Comparison of ENCODE assay signal across 10 cellular contexts in genomic region chr16:75244225-75244792, GRCh38. TPM values are rescaled to one million over a fixed set of nuclear protein-coding genes. Genes with fewer than 3 reads are reported as not detected.
DNase-seq lines count a peak whose midpoint lies in the region; ATAC-seq and TF ChIP-seq lines count a peak whose summit lies in the region.
"Had no signal": no experiment of that assay in that cellular context is flagged by ENCODE, and none has a peak within 500 bp of the region (broad histone marks: within the 10 kb centered on the region; RNA-seq: fewer than 3 reads in every experiment).

No MANE protein-coding gene starts in this region.

- peak overlapping the region; percentile 70 for H4K91ac ChIP-seq in H9 (ENCODE audit: insufficient read length, low read depth, low read length)

- H3K27ac ChIP-seq in H9 (ENCODE audit: insufficient read length, low read depth, low read length) (no peak overlapping the region), stomach (peak overlapping the region; percentile 88 to 100 (median 98))

- no peak overlapping the region for H2BK120ac ChIP-seq in H9 (ENCODE audit: low read depth, low read length, poor library complexity, severe bottlenecking)

- H4K20me1 ChIP-seq in H9 (ENCODE audit: control insufficient read depth, insufficient read depth, insufficient read length), result no peaks in the 10 kb centered on the region

- H4K8ac ChIP-seq in H9 (replicated peaks; ENCODE audit: insufficient read length, low read depth, low read length), result no peak overlapping the region

- H3K4me2 ChIP-seq in H9 (ENCODE audit: insufficient read depth, insufficient read length, low read length), result no peak overlapping the region

- no peak for TF ChIP-seq POLR2A in stomach (IDR thresholded peaks at IDR 0.05)

- POLR2A ChIA-PET in activated CD4-positive, alpha-beta T cell treated with anti-CD3 and anti-CD28 coated beads for 36 hours (lab: Charles Lee), result no interaction called here

- no peak overlapping the region for H2BK15ac ChIP-seq in H9 (ENCODE audit: low read depth, low read length)

- H3K27me3 ChIP-seq in H9 (ENCODE audit: insufficient read depth, low read length), result no peaks in the 10 kb centered on the region
- H3K27me3 ChIP-seq in stomach, result no peaks in the 10 kb centered on the region

- H2AK5ac ChIP-seq in H9 (ENCODE audit: insufficient read length, low read length), result no peak overlapping the region

- no peak overlapping the region for H2AFZ ChIP-seq in H9 (ENCODE audit: low read length)

- no peak overlapping the region for H3K23ac ChIP-seq in H9 (ENCODE audit: insufficient read length, low read depth, low read length)

- no peak for TF ChIP-seq EP300 in stomach (IDR thresholded peaks at IDR 0.05)

- no peak for DNase-seq in H9
- DNase-seq in left ventricle myocardium superior, result peak; percentile 64
- DNase-seq in stomach, result peak; percentile 79
- no peak for DNase-seq in activated CD4-positive, CD25-positive, alpha-beta regulatory T cell (lab: John Stamatoyannopoulos, UW)
- DNase-seq in stimulated activated naive CD8-positive, alpha-beta T cell treated with anti-CD3 and anti-CD28 coated beads, Interleukin-15, Interleukin-2, amounts not matched to agents 100 U/mL and 50 U/mL, for 24 hours, result no peak
- no peak for DNase-seq in activated CD4-positive, alpha-beta T cell treated with anti-CD3 and anti-CD28 coated beads for 36 hours
- DNase-seq: NCI-H2081 had no signal

- H3K4me1 Mint-ChIP-seq in H9, result peaks cover 41 to 48% of the 10 kb centered on the region in 2 experiments
- no peaks in the 10 kb centered on the region for H3K4me1 Mint-ChIP-seq in activated CD4-positive, alpha-beta T cell treated with anti-CD3 and anti-CD28 coated beads for 36 hours

- peak overlapping the region; percentile 60 for H3K14ac ChIP-seq in H9 (ENCODE audit: insufficient read depth, low read length)

- peaks cover 45% of the 10 kb centered on the region; the same call in 1 of the 2 replicates for H3K79me2 ChIP-seq in H9 (ENCODE audit: insufficient read depth, low read length)

- H3K27ac Mint-ChIP-seq in H9, result peak overlapping the region; percentile 90 to 99 (median 97)
- H3K27ac Mint-ChIP-seq in activated CD4-positive, alpha-beta T cell treated with anti-CD3 and anti-CD28 coated beads for 36 hours, result no peak overlapping the region
- H3K27ac Mint-ChIP-seq: activated naive CD8-positive, alpha-beta T cell had no signal

- H3K36me3 ChIP-seq in stomach, result peaks cover 17 to 41% (median 34%) of the 10 kb centered on the region in 4 donors

- H3K4ac ChIP-seq in H9 (ENCODE audit: low read depth, low read length), result 0 out of 2 replicates have a peak overlapping the region, but pooled peaks have one; percentile 2

- no peak overlapping the region for H4K5ac ChIP-seq in H9 (ENCODE audit: insufficient read length, low read depth, low read length)

- H3K4me1 ChIP-seq in H9 (ENCODE audit: insufficient read depth, low read length) (peaks cover 2% of the 10 kb centered on the region; the same call in 1 of the 2 replicates), stomach (peaks cover 73 to 95% (median 88%) of the 10 kb centered on the region in 4 donors)

- no peak overlapping the region for H3K9ac ChIP-seq in H9 (ENCODE audit: extremely low read depth, insufficient read length, low read length)

- no peak overlapping the region for H2BK20ac ChIP-seq in H9 (ENCODE audit: low read depth, low read length, poor library complexity, severe bottlenecking)

- H3K9me3 Mint-ChIP-seq in H9, result no peaks in the 10 kb centered on the region
- H3K9me3 Mint-ChIP-seq in activated CD4-positive, alpha-beta T cell treated with anti-CD3 and anti-CD28 coated beads for 36 hours (ENCODE audit: low read depth), result no peaks in the 10 kb centered on the region

- H3K79me1 ChIP-seq in H9 (ENCODE audit: insufficient read depth, low read depth, low read length, poor library complexity, severe bottlenecking), result peaks cover 9% of the 10 kb centered on the region

- TF ChIP-seq CTCF in H9 (conservative IDR thresholded peaks at IDR 0.05) (0 out of 3 replicates have a peak, but pooled peaks have one; percentile 10), WI38 (IDR thresholded peaks at IDR 0.05; ENCODE audit: low read depth, low read length) (no peak), stomach (IDR thresholded peaks at IDR 0.05) (no peak)

- peak overlapping the region; percentile 36 for H3K18ac ChIP-seq in H9 (ENCODE audit: insufficient read length, low read depth, low read length)

- no peaks in the 10 kb centered on the region; the same call in 1 of the 2 replicates for H3K27me3 Mint-ChIP-seq in H9 (ENCODE audit: low read depth)
- H3K27me3 Mint-ChIP-seq in activated CD4-positive, alpha-beta T cell treated with anti-CD3 and anti-CD28 coated beads for 36 hours, result peaks cover 2% of the 10 kb centered on the region

- H3K4me3 ChIP-seq in WI38 (ENCODE audit: low read depth, low read length) (peak overlapping the region; percentile 9), stomach (peak overlapping the region in 1 of 4 donors; percentile 11)

- H3K56ac ChIP-seq in H9 (ENCODE audit: insufficient read length, low read depth, low read length), result no peak overlapping the region

- H3K4me3 Mint-ChIP-seq in H9, result peak overlapping the region; percentile 21 to 38; a peak in 2 of 5 replicates
- H3K4me3 Mint-ChIP-seq in activated CD4-positive, alpha-beta T cell treated with anti-CD3 and anti-CD28 coated beads for 36 hours, result no peak overlapping the region
- H3K4me3 Mint-ChIP-seq: activated naive CD8-positive, alpha-beta T cell had no signal

- no CpG with 5 or more reads among the region's 7 CpGs for WGBS in H9 (ENCODE audit: extremely low coverage, insufficient read length, low lambda C conversion rate)
- 39 to 58% (median 54%) methylated on average over 7 of the region's 7 CpGs for WGBS in stomach, 5 donors

- H2BK5ac ChIP-seq in H9 (ENCODE audit: insufficient read length, low read length), result no peak overlapping the region

- intact Hi-C loops in left ventricle myocardium superior (cut with micrococcal nuclease), result no loop called here
- intact Hi-C loops in stomach (cut with DNase I; ENCODE audit: low total_unique reads), result no loop called here
- intact Hi-C loops in activated CD4-positive, alpha-beta T cell treated with anti-CD3 and anti-CD28 coated beads for 36 hours (cut with DNase I, micrococcal nuclease), result no loop called here

- no peak overlapping the region for H2BK12ac ChIP-seq in H9 (ENCODE audit: insufficient read length, low read depth, low read length)

- no peak overlapping the region for H3T11ph ChIP-seq in H9 (ENCODE audit: low read length)

- CTCF ChIA-PET in activated CD4-positive, alpha-beta T cell treated with anti-CD3 and anti-CD28 coated beads for 36 hours (lab: Charles Lee), result interaction anchor here (1.0 kb wide), 1 partner anchor 149 kb away, joined by 3 read pairs; no protein-coding TSS in a partner anchor

- no peaks in the 10 kb centered on the region for H3K23me2 ChIP-seq in H9 (ENCODE audit: insufficient read length, low read depth, low read length, poor library complexity, severe bottlenecking)

- peaks cover 31 to 43% (median 38%) of the 10 kb centered on the region in 3 experiments; a peak in 6 of 7 replicates for H3K36me3 Mint-ChIP-seq in H9 (ENCODE audit: insufficient read depth in 1 of 3, low read depth in 3 of 3)
- H3K36me3 Mint-ChIP-seq in activated CD4-positive, alpha-beta T cell treated with anti-CD3 and anti-CD28 coated beads for 36 hours (ENCODE audit: low read depth), result no peaks in the 10 kb centered on the region
- H3K36me3 Mint-ChIP-seq: activated naive CD8-positive, alpha-beta T cell had no signal

- peak; percentile 11 for ATAC-seq in left ventricle myocardium superior
- no peak for ATAC-seq in HG03457 (IDR thresholded peaks at IDR 0.05; ENCODE audit: unreplicated experiment)
- ATAC-seq in stimulated activated naive CD8-positive, alpha-beta T cell treated with anti-CD3 and anti-CD28 coated beads, Interleukin-15, Interleukin-2, amounts not matched to agents 100 U/mL and 50 U/mL, for 24 hours, result no peak
- no peak for ATAC-seq in activated CD4-positive, alpha-beta T cell treated with anti-CD3 and anti-CD28 coated beads for 36 hours

- H3K9me3 ChIP-seq in H9 (ENCODE audit: control insufficient read depth, low read depth, low read length), result no peaks in the 10 kb centered on the region
- H3K9me3 ChIP-seq in stomach, result no peaks in the 10 kb centered on the region

RNA-seq across cellular contexts. Expression of gene BCAR1, which starts 7.1 kb away (rescaled TPM):
- total RNA-seq in H9 (2021), result 97.1 and 102 TPM in 2 replicates
- total RNA-seq in left ventricle myocardium superior, result 82.9 TPM
- total RNA-seq in stomach, result 100 to 1,000 TPM in 3 of 5 donors, 10 to 100 TPM in 2; 44.4 to 219 (median 122) TPM
- polyA plus RNA-seq in stomach, result 10 to 100 TPM; 34.7 to 51.5 (median 45.6) TPM
- total RNA-seq in activated CD4-positive, alpha-beta T cell treated with anti-CD3 and anti-CD28 coated beads for 36 hours, result 1 to 10 TPM in 1 of 2 experiments, under 1 TPM in 1; 0.98 to 1.7 TPM

RNA-seq across cellular contexts. Expression of gene CTRB1, which starts 25.5 kb away (rescaled TPM):
- not detected in 2 replicates for total RNA-seq in H9 (2021)
- total RNA-seq in left ventricle myocardium superior, result not detected
- not detected for total RNA-seq in stomach
- 10 to 100 TPM in 1 of 3 donors, 1 to 10 TPM in 2; 2.5 to 35.9 (median 2.9) TPM for polyA plus RNA-seq in stomach
- not detected for total RNA-seq in activated CD4-positive, alpha-beta T cell treated with anti-CD3 and anti-CD28 coated beads for 36 hours

RNA-seq across cellular contexts. Expression of gene CTRB2, which starts 37.3 kb away (rescaled TPM):
- not detected in 2 replicates for total RNA-seq in H9 (2021)
- not detected for total RNA-seq in left ventricle myocardium superior
- not detected for total RNA-seq in stomach
- polyA plus RNA-seq in stomach, result 10 to 100 TPM in 1 of 3 donors, 1 to 10 TPM in 2; 2.7 to 26.6 (median 4.0) TPM
- not detected for total RNA-seq in activated CD4-positive, alpha-beta T cell treated with anti-CD3 and anti-CD28 coated beads for 36 hours

Comparison
In these comparisons a context has a peak if more than half of its experiments do, and no peak if none do; other contexts are left out.
1. DNase-seq: peak in left ventricle myocardium superior (single experiment) and stomach (single experiment); none in H9 (single experiment), activated CD4-positive, CD25-positive, alpha-beta regulatory T cell (0 of 4), stimulated activated naive CD8-positive, alpha-beta T cell treated with anti-CD3 and anti-CD28 coated beads, Interleukin-15, Interleukin-2, amounts not matched to agents 100 U/mL and 50 U/mL, for 24 hours (single experiment) and activated CD4-positive, alpha-beta T cell treated with anti-CD3 and anti-CD28 coated beads for 36 hours (single experiment).
2. RNA of gene BCAR1, which starts 7.1 kb away (total RNA-seq): 44.4 to 219 TPM in stomach, 97.1 to 102 TPM in H9 and 82.9 TPM in left ventricle myocardium superior (single experiment); 0.98 to 1.7 TPM in activated CD4-positive, alpha-beta T cell treated with anti-CD3 and anti-CD28 coated beads for 36 hours; every median in the first group is over 10 times any median in the second.